Comparison of ENCODE assay signal across 10 cellular contexts in the genomic region with DNA sequence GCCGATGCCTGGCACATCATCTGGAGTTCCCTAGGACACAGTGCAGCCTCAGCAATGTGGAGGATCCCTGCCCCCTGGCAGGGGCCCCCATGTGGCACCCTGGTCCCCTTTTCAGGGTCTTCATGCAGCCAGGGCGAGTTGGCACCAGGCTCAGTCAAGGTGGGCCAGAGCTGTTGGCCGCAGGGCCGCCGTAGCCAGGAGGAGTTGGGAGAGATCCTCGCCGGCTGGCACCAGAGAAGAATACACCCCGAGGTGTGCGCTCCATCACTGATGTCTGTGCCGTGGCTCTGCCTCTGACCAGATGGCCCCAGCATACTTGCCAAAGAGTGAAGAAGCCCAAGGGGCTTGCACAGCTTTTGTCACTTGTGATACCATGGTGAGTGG. TPM values are rescaled to one million over a fixed set of nuclear protein-coding genes. Genes with fewer than 3 reads are reported as not detected.
DNase-seq lines count a peak whose midpoint lies in the region; ATAC-seq and TF ChIP-seq lines count a peak whose summit lies in the region.
"Had no signal": no experiment of that assay in that cellular context is flagged by ENCODE, and none has a peak within 500 bp of the region (broad histone marks: within the 10 kb centered on the region; RNA-seq: fewer than 3 reads in every experiment).

No MANE protein-coding gene starts in this region.

- 100% methylated on average over 1 of the region's 10 CpGs; no CpG with 5 or more reads in 1 of the 2 donors for WGBS in gastroesophageal sphincter (ENCODE audit: low coverage in 1 of 2), 2 donors

- H3K9me3 ChIP-seq in SJCRH30 (replicated peaks) = no peaks in the 10 kb centered on the region
- no peaks in the 10 kb centered on the region for H3K9me3 ChIP-seq in gastroesophageal sphincter
- H3K9me3 ChIP-seq in skeletal muscle satellite cell (replicated peaks; ENCODE audit: low read length) = no peaks in the 10 kb centered on the region
- H3K9me3 ChIP-seq in vagina = no peaks in the 10 kb centered on the region
- H3K9me3 ChIP-seq in mucosa of descending colon = no peaks in the 10 kb centered on the region

- TF ChIP-seq POLR2A in GM18951 (IDR thresholded peaks at IDR 0.05; ENCODE audit: extremely low read depth, insufficient read depth, insufficient read length) = peak; percentile 15
- TF ChIP-seq POLR2A in gastroesophageal sphincter (IDR thresholded peaks at IDR 0.05) = no peak
- no peak for TF ChIP-seq POLR2A in vagina (IDR thresholded peaks at IDR 0.05)

- TF ChIP-seq EP300 in gastroesophageal sphincter (IDR thresholded peaks at IDR 0.05) = no peak

- no peak overlapping the region for H3K4me3 ChIP-seq in SJCRH30
- no peak overlapping the region for H3K4me3 ChIP-seq in gastroesophageal sphincter
- H3K4me3 ChIP-seq in skeletal muscle satellite cell (ENCODE audit: low read length) = no peak overlapping the region
- H3K4me3 ChIP-seq in vagina = no peak overlapping the region
- H3K4me3 ChIP-seq in mucosa of descending colon = no peak overlapping the region

- no peak overlapping the region for H3K9ac ChIP-seq in skeletal muscle satellite cell (ENCODE audit: low read depth, low read length)

- in situ Hi-C loops in GM18951 (cut with MboI; ENCODE audit: low sequenced_read_pairs, unreplicated experiment) = no loop called here

- H3K4me2 ChIP-seq in skeletal muscle satellite cell (ENCODE audit: low read length) = peak overlapping the region; percentile 72

- H3K27me3 ChIP-seq in SJCRH30 = no peaks in the 10 kb centered on the region
- H3K27me3 ChIP-seq in gastroesophageal sphincter = no peaks in the 10 kb centered on the region
- no peaks in the 10 kb centered on the region for H3K27me3 ChIP-seq in skeletal muscle satellite cell (ENCODE audit: control insufficient read depth, insufficient read depth, low read length)
- no peaks in the 10 kb centered on the region for H3K27me3 ChIP-seq in vagina

- H3K4me1 ChIP-seq in SJCRH30 = peaks cover 17% of the 10 kb centered on the region
- peaks cover 0 to 78% (median 18%) of the 10 kb centered on the region in 3 donors for H3K4me1 ChIP-seq in gastroesophageal sphincter
- peaks cover 44% of the 10 kb centered on the region for H3K4me1 ChIP-seq in skeletal muscle satellite cell (ENCODE audit: control insufficient read depth, insufficient read depth, low read length)
- H3K4me1 ChIP-seq in vagina = peaks cover 42% of the 10 kb centered on the region
- peaks cover 35% of the 10 kb centered on the region for H3K4me1 ChIP-seq in mucosa of descending colon (ENCODE audit: low read depth)

- DNase-seq in SJCRH30 (no peak), retina (no peak), vagina (ENCODE audit: extremely low spot score in 2 of 2) (no peak), mucosa of descending colon (no peak)
- DNase-seq: KG1, RPMI8226 had no signal

- intact Hi-C loops in vagina (cut with DNase I) (no loop called here), mucosa of descending colon (cut with DNase I, micrococcal nuclease) (no loop called here)

- H3K36me3 ChIP-seq in SJCRH30 = peaks cover 17% of the 10 kb centered on the region
- H3K36me3 ChIP-seq in gastroesophageal sphincter = peaks cover 0 to 88% of the 10 kb centered on the region in 2 donors
- H3K36me3 ChIP-seq in skeletal muscle satellite cell (ENCODE audit: insufficient read depth, low read length) = peaks cover 46% of the 10 kb centered on the region
- peaks cover 0 to 52% of the 10 kb centered on the region in 2 donors for H3K36me3 ChIP-seq in vagina
- no peaks in the 10 kb centered on the region for H3K36me3 ChIP-seq in mucosa of descending colon (ENCODE audit: low read depth)

- no peak for TF ChIP-seq CTCF in gastroesophageal sphincter (IDR thresholded peaks at IDR 0.05)
- no peak for TF ChIP-seq CTCF in vagina (IDR thresholded peaks at IDR 0.05)
- no peak for TF ChIP-seq CTCF in mucosa of descending colon (IDR thresholded peaks at IDR 0.05)

- H3K27ac ChIP-seq in SJCRH30 (peak overlapping the region; percentile 58; the same call in 1 of the 2 replicates), gastroesophageal sphincter (peak overlapping the region in 3 of 4 donors; percentile 43 to 51 (median 48)), vagina (no peak overlapping the region)

- ATAC-seq in gastroesophageal sphincter = no peak
- no peak for ATAC-seq in HG02852 (IDR thresholded peaks at IDR 0.05; ENCODE audit: unreplicated experiment)
- no peak for ATAC-seq in mucosa of descending colon

RNA-seq across cellular contexts. Expression of gene TPCN1, which starts 11.0 kb away (rescaled TPM):
- 14.3 and 18.4 TPM in 2 replicates for total RNA-seq in SJCRH30 (2014; rRNA removed; shearing (Covaris generic))
- total RNA-seq in gastroesophageal sphincter (10 to 100 TPM; 24.0 to 47.0 (median 37.3) TPM), vagina (39.5 TPM), mucosa of descending colon (100 to 1,000 TPM in 1 of 3 donors, 10 to 100 TPM in 2; 89.9 to 133 (median 91.3) TPM)
- 12.7 and 13.4 TPM in 2 replicates for total RNA-seq in skeletal muscle satellite cell (2012; rRNA removed)

RNA-seq across cellular contexts. Expression of gene RITA1, which starts 46.7 kb away (rescaled TPM):
- total RNA-seq in SJCRH30 (2014; rRNA removed; shearing (Covaris generic)) = 20.2 and 22.0 TPM in 2 replicates
- total RNA-seq in gastroesophageal sphincter = 10 to 100 TPM; 12.3 to 22.8 (median 16.6) TPM
- 19.3 and 22.5 TPM in 2 replicates for total RNA-seq in skeletal muscle satellite cell (2012; rRNA removed)
- 14.5 TPM for total RNA-seq in vagina
- total RNA-seq in mucosa of descending colon = 10 to 100 TPM; 13.0 to 17.0 (median 14.9) TPM

RNA-seq across cellular contexts. Expression of gene DDX54, which starts 46.9 kb away (rescaled TPM):
- total RNA-seq in SJCRH30 (2014; rRNA removed; shearing (Covaris generic)) = 43.7 and 47.6 TPM in 2 replicates
- 10 to 100 TPM; 38.0 to 60.4 (median 53.3) TPM for total RNA-seq in gastroesophageal sphincter
- 40.2 and 49.2 TPM in 2 replicates for total RNA-seq in skeletal muscle satellite cell (2012; rRNA removed)
- total RNA-seq in vagina = 52.5 TPM
- 10 to 100 TPM; 46.4 to 60.6 (median 53.2) TPM for total RNA-seq in mucosa of descending colon
